Comparison of ENCODE assay signal across 9 cellular contexts in genomic region chr11:65470433-65470832, GRCh38. TPM values are rescaled to one million over a fixed set of nuclear protein-coding genes. Genes with fewer than 3 reads are reported as not detected.
DNase-seq lines count a peak whose midpoint lies in the region; ATAC-seq and TF ChIP-seq lines count a peak whose summit lies in the region.
"Had no signal": no experiment of that assay in that cellular context is flagged by ENCODE, and none has a peak within 500 bp of the region (broad histone marks: within the 10 kb centered on the region; RNA-seq: fewer than 3 reads in every experiment).

No MANE protein-coding gene starts in this region.

- H3K4me1 Mint-ChIP-seq in activated CD4-positive, alpha-beta T cell treated with anti-CD3 and anti-CD28 coated beads, Interleukin-2, amount 10 ng/mL, durations not matched to agents 7 days and 5 days: peaks cover 34% of the 10 kb centered on the region
- H3K4me1 Mint-ChIP-seq in mesothelial cell of epicardium: peaks cover 20% of the 10 kb centered on the region
- H3K4me1 Mint-ChIP-seq in effector memory CD8-positive, alpha-beta T cell (ENCODE audit: low read depth in 2 of 2): peaks cover 10 to 13% of the 10 kb centered on the region in 2 donors

- CTCF ChIA-PET in activated CD4-positive, alpha-beta T cell treated with anti-CD3 and anti-CD28 coated beads, Interleukin-2, amount 10 ng/mL, durations not matched to agents 7 days and 5 days (lab: Charles Lee): interaction anchor here (0.6 kb wide), 1 partner anchor 116 kb away, joined by 3 read pairs; no protein-coding TSS in a partner anchor

- no peak overlapping the region for H3K4me3 Mint-ChIP-seq in activated CD4-positive, alpha-beta T cell treated with anti-CD3 and anti-CD28 coated beads, Interleukin-2, amount 10 ng/mL, durations not matched to agents 7 days and 5 days
- no peak overlapping the region for H3K4me3 Mint-ChIP-seq in mesothelial cell of epicardium
- peak overlapping the region in 1 of 2 donors; percentile 7 for H3K4me3 Mint-ChIP-seq in effector memory CD8-positive, alpha-beta T cell

- H3K4me1 ChIP-seq in adrenal gland (replicated peaks in 1 of 2) (peaks cover 10 to 26% of the 10 kb centered on the region in 2 donors), thyroid gland (peaks cover 25 to 60% of the 10 kb centered on the region in 2 donors)

- peak in 1 of 2 donors; percentile 9 for TF ChIP-seq POLR2A in adrenal gland (IDR thresholded peaks at IDR 0.05)
- TF ChIP-seq POLR2A in thyroid gland (IDR thresholded peaks at IDR 0.05): no peak

- H3K4me3 ChIP-seq in adrenal gland: no peak overlapping the region
- H3K4me3 ChIP-seq in thyroid gland (replicated peaks in 1 of 3): no peak overlapping the region

- POLR2A ChIA-PET in activated CD4-positive, alpha-beta T cell treated with anti-CD3 and anti-CD28 coated beads, Interleukin-2, amount 10 ng/mL, durations not matched to agents 7 days and 5 days (lab: Charles Lee): no interaction called here

- no peaks in the 10 kb centered on the region for H3K36me3 Mint-ChIP-seq in activated CD4-positive, alpha-beta T cell treated with anti-CD3 and anti-CD28 coated beads, Interleukin-2, amount 10 ng/mL, durations not matched to agents 7 days and 5 days (ENCODE audit: low read depth)
- H3K36me3 Mint-ChIP-seq in mesothelial cell of epicardium: no peaks in the 10 kb centered on the region
- H3K36me3 Mint-ChIP-seq in effector memory CD8-positive, alpha-beta T cell (ENCODE audit: insufficient read depth): peaks cover 2% of the 10 kb centered on the region

- H3K27ac ChIP-seq in adrenal gland (peak overlapping the region; percentile 91 to 98 (median 93)), thyroid gland (peak overlapping the region; percentile 98 to 100 (median 100))

- no peaks in the 10 kb centered on the region for H3K9me3 Mint-ChIP-seq in activated CD4-positive, alpha-beta T cell treated with anti-CD3 and anti-CD28 coated beads, Interleukin-2, amount 10 ng/mL, durations not matched to agents 7 days and 5 days
- no peaks in the 10 kb centered on the region for H3K9me3 Mint-ChIP-seq in mesothelial cell of epicardium
- H3K9me3 Mint-ChIP-seq in effector memory CD8-positive, alpha-beta T cell: no peaks in the 10 kb centered on the region

- intact Hi-C loops in adrenal gland (cut with DNase I) (no loop called here), thyroid gland (cut with DNase I) (no loop called here)

- H3K9me3 ChIP-seq in adrenal gland (replicated peaks in 1 of 3) (no peaks in the 10 kb centered on the region), thyroid gland (no peaks in the 10 kb centered on the region)

- ATAC-seq in effector memory CD8-positive, alpha-beta T cell (replicated peaks): no peak

- peak overlapping the region; percentile 57 for H3K27ac Mint-ChIP-seq in activated CD4-positive, alpha-beta T cell treated with anti-CD3 and anti-CD28 coated beads, Interleukin-2, amount 10 ng/mL, durations not matched to agents 7 days and 5 days
- H3K27ac Mint-ChIP-seq in mesothelial cell of epicardium: peak overlapping the region; percentile 17
- peak overlapping the region in 1 of 2 donors; percentile 98 for H3K27ac Mint-ChIP-seq in effector memory CD8-positive, alpha-beta T cell

- H3K36me3 ChIP-seq in adrenal gland (replicated peaks in 1 of 2) (no peaks in the 10 kb centered on the region), thyroid gland (no peaks in the 10 kb centered on the region)

- WGBS in adrenal gland, 4 donors: 78 to 83% (median 80%) methylated on average over 4 to 5 of the region's 5 CpGs
- 67 to 76% methylated on average over 5 of the region's 5 CpGs for WGBS in thyroid gland, 2 donors

- no peak for DNase-seq in activated CD4-positive, alpha-beta T cell treated with anti-CD3 and anti-CD28 coated beads, Interleukin-2, amount 10 ng/mL, durations not matched to agents 7 days and 5 days
- DNase-seq in activated CD4-positive, alpha-beta T cell treated with anti-CD3 and anti-CD28 coated beads for 1 hour: no peak
- DNase-seq in adrenal gland (peak in 2 of 7 donors; percentile 23 to 52), mesothelial cell of epicardium (ENCODE audit: low spot score in 2 of 2, unreplicated experiment in 2 of 2) (no peak), thyroid gland (no peak), inferior parietal cortex (ENCODE audit: extremely low spot score) (no peak)
- DNase-seq in stimulated activated CD4-positive, alpha-beta T cell treated with anti-CD3 and anti-CD28 coated beads, Interleukin-1b, Interleukin-23, amount 100 ng/mL, for 48 hours: no peak
- no peak for DNase-seq in effector memory CD8-positive, alpha-beta T cell
- DNase-seq: NCI-H1694 had no signal

- TF ChIP-seq CTCF in adrenal gland (IDR thresholded peaks at IDR 0.05): no peak
- TF ChIP-seq CTCF in mesothelial cell of epicardium (IDR thresholded peaks at IDR 0.05; ENCODE audit: unreplicated experiment): no peak
- no peak for TF ChIP-seq CTCF in thyroid gland (IDR thresholded peaks at IDR 0.05)

- H3K27me3 ChIP-seq in adrenal gland: no peaks in the 10 kb centered on the region
- no peaks in the 10 kb centered on the region for H3K27me3 ChIP-seq in thyroid gland

- no peaks in the 10 kb centered on the region for H3K27me3 Mint-ChIP-seq in activated CD4-positive, alpha-beta T cell treated with anti-CD3 and anti-CD28 coated beads, Interleukin-2, amount 10 ng/mL, durations not matched to agents 7 days and 5 days
- H3K27me3 Mint-ChIP-seq in mesothelial cell of epicardium (ENCODE audit: low read depth): no peaks in the 10 kb centered on the region
- no peaks in the 10 kb centered on the region for H3K27me3 Mint-ChIP-seq in effector memory CD8-positive, alpha-beta T cell

RNA-seq across cellular contexts. Expression of gene MALAT1, which starts 28.4 kb away (rescaled TPM):
- 1,000 to 10,000 TPM; 7,183 to 8,252 TPM for total RNA-seq in activated CD4-positive, alpha-beta T cell treated with anti-CD3 and anti-CD28 coated beads, Interleukin-2, amount 10 ng/mL, durations not matched to agents 7 days and 5 days
- total RNA-seq in adrenal gland (over 10,000 TPM in 5 of 8 donors, 1,000 to 10,000 TPM in 3; 5,921 to 17,143 (median 10,900) TPM), mesothelial cell of epicardium (15,343 to 16,172 TPM (median 16,018 TPM) in 3 replicates), thyroid gland (over 10,000 TPM; 20,994 to 36,233 (median 26,043) TPM)
- polyA plus RNA-seq in adrenal gland: 1,000 to 10,000 TPM in 1 of 3 donors, 100 to 1,000 TPM in 2; 237 to 9,519 (median 973) TPM

RNA-seq across cellular contexts. Expression of gene NEAT1, which starts 47.8 kb away (rescaled TPM):
- total RNA-seq in activated CD4-positive, alpha-beta T cell treated with anti-CD3 and anti-CD28 coated beads, Interleukin-2, amount 10 ng/mL, durations not matched to agents 7 days and 5 days: 100 to 1,000 TPM; 463 to 610 TPM
- 1,000 to 10,000 TPM in 3 of 8 donors, 100 to 1,000 TPM in 4, 10 to 100 TPM in 1; 64.3 to 1,661 (median 335) TPM for total RNA-seq in adrenal gland
- polyA plus RNA-seq in adrenal gland: 1,000 to 10,000 TPM in 2 of 3 donors, 100 to 1,000 TPM in 1; 216 to 6,838 (median 2,645) TPM
- total RNA-seq in mesothelial cell of epicardium: 236 to 269 TPM (median 246 TPM) in 3 replicates
- total RNA-seq in thyroid gland: 1,000 to 10,000 TPM in 1 of 4 donors, 100 to 1,000 TPM in 3; 195 to 1,623 (median 652) TPM

RNA-seq across cellular contexts. Expression of gene SCYL1, which starts 54.5 kb away (rescaled TPM):
- total RNA-seq in activated CD4-positive, alpha-beta T cell treated with anti-CD3 and anti-CD28 coated beads, Interleukin-2, amount 10 ng/mL, durations not matched to agents 7 days and 5 days: 10 to 100 TPM; 59.1 to 62.1 TPM
- total RNA-seq in adrenal gland: 100 to 1,000 TPM; 105 to 240 (median 145) TPM
- polyA plus RNA-seq in adrenal gland: 100 to 1,000 TPM in 2 of 3 donors, 10 to 100 TPM in 1; 52.3 to 395 (median 329) TPM
- total RNA-seq in mesothelial cell of epicardium: 83.4 to 91.1 TPM (median 89.5 TPM) in 3 replicates
- 100 to 1,000 TPM in 3 of 4 donors, 10 to 100 TPM in 1; 99.8 to 122 (median 116) TPM for total RNA-seq in thyroid gland
